ENCODE assay signal across 32 cellular contexts in genomic region chr3:171388537-171388936, GRCh38.
DNase-seq lines count a peak whose midpoint lies in the region; ATAC-seq and TF ChIP-seq lines count a peak whose summit lies in the region.
"Had no signal": no experiment of that assay in that cellular context is flagged by ENCODE, and none has a peak within 500 bp of the region (broad histone marks: within the 10 kb centered on the region; RNA-seq: fewer than 3 reads in every experiment).

No MANE protein-coding gene starts in this region.

- H3K4me1 Mint-ChIP-seq in CD8-positive, alpha-beta T cell (ENCODE audit: low read depth): peaks cover 60% of the 10 kb centered on the region
- peaks cover 48% of the 10 kb centered on the region for H3K4me1 Mint-ChIP-seq in endothelial cell (ENCODE audit: unreplicated experiment)

- H3K9me3 ChIP-seq in A673 (ENCODE audit: low read depth, low read length, poor library complexity, severe bottlenecking): no peaks in the 10 kb centered on the region
- H3K9me3 ChIP-seq in CD8-positive, alpha-beta T cell (ENCODE audit: low read length): no peaks in the 10 kb centered on the region
- H3K9me3 ChIP-seq: colonic mucosa, testis, uterus had no signal

- H3K36me3 Mint-ChIP-seq in CD8-positive, alpha-beta T cell: peaks cover 18% of the 10 kb centered on the region
- H3K36me3 Mint-ChIP-seq in endothelial cell (ENCODE audit: low read depth, unreplicated experiment): peaks cover 17% of the 10 kb centered on the region

- no peaks in the 10 kb centered on the region for H3K36me3 ChIP-seq in A673 (ENCODE audit: insufficient read depth, low read length, poor library complexity, severe bottlenecking)
- no peaks in the 10 kb centered on the region for H3K36me3 ChIP-seq in CD8-positive, alpha-beta T cell (ENCODE audit: insufficient read depth, low read length)
- H3K36me3 ChIP-seq: colonic mucosa, left ventricle myocardium inferior, spleen, uterus, WERI-Rb-1 had no signal

- peaks cover 15% of the 10 kb centered on the region for H3K9me3 Mint-ChIP-seq in CD8-positive, alpha-beta T cell
- no peaks in the 10 kb centered on the region for H3K9me3 Mint-ChIP-seq in endothelial cell (ENCODE audit: unreplicated experiment)

- peak; percentile 4 for DNase-seq in A673 (ENCODE audit: low spot score)
- DNase-seq in CD8-positive, alpha-beta T cell: no peak
- peak; percentile 21 for DNase-seq in OCI-M1 (lab: John Stamatoyannopoulos, UW)
- DNase-seq in endothelial cell (ENCODE audit: low spot score): no peak
- no peak for DNase-seq in nucleus accumbens (lab: John Stamatoyannopoulos, UW)
- DNase-seq in NCI-H146 treated with DMSO at 0.1 percent for 48 hours (lab: John Stamatoyannopoulos, UW; ENCODE audit: unreplicated experiment): no peak
- DNase-seq: activated CD4-positive, alpha-beta T cell treated with anti-CD3 and anti-CD28 coated beads for 48 hours; activated CD8-positive, alpha-beta memory T cell treated with anti-CD3 and anti-CD28 coated beads for 24 hours; activated naive CD8-positive, alpha-beta T cell treated with anti-CD3 and anti-CD28 coated beads for 36 hours; activated T-cell treated with anti-CD3 and anti-CD28 coated beads for 4 hours; aorta; colonic mucosa; COR-L47; DMS79 treated with DMSO at 0.1 percent for 48 hours; GDM1; glutamatergic neuron; left ventricle myocardium inferior; mesenchymal stem cell; NCI-H1105; NCI-H1930; NCI-H2227 treated with DMSO at 0.1 percent for 48 hours; right cardiac atrium; spleen; stimulated activated CD8-positive, alpha-beta memory T cell treated with anti-CD3 and anti-CD28 coated beads, Interleukin-4, amount 100 ng/mL, for 48 hours; SW 1271; T-helper 9 cell; testis; uterus; WERI-Rb-1 had no signal

- no peak overlapping the region for H3K4me3 Mint-ChIP-seq in CD8-positive, alpha-beta T cell
- peak overlapping the region; percentile 9 for H3K4me3 Mint-ChIP-seq in endothelial cell (ENCODE audit: unreplicated experiment)
- H3K4me3 Mint-ChIP-seq: activated naive CD8-positive, alpha-beta T cell treated with anti-CD3 and anti-CD28 coated beads for 36 hours; stimulated activated naive CD8-positive, alpha-beta T cell treated with anti-CD3 and anti-CD28 coated beads, Interleukin-15, Interleukin-2, amounts not matched to agents 100 ng/mL and 50 ng/mL, for 24 hours had no signal

- no peak for ATAC-seq in CD8-positive, alpha-beta T cell
- ATAC-seq in GM21825 (IDR thresholded peaks at IDR 0.05; ENCODE audit: unreplicated experiment): no peak
- ATAC-seq: esophagus mucosa, right cardiac atrium had no signal

- H3K27ac ChIP-seq in A673 (ENCODE audit: low read depth, low read length, poor library complexity, severe bottlenecking): no peak overlapping the region
- no peak overlapping the region for H3K27ac ChIP-seq in CD8-positive, alpha-beta T cell (ENCODE audit: low read depth, low read length)
- H3K27ac ChIP-seq: colonic mucosa, left ventricle myocardium inferior, spleen, testis, uterus, WERI-Rb-1 had no signal

- no peaks in the 10 kb centered on the region for H3K27me3 ChIP-seq in A673 (replicated peaks; ENCODE audit: insufficient read depth, low read depth, low read length, poor library complexity)
- H3K27me3 ChIP-seq in CD8-positive, alpha-beta T cell (ENCODE audit: insufficient read depth, low read length): no peaks in the 10 kb centered on the region
- H3K27me3 ChIP-seq: colonic mucosa, spleen, testis, uterus had no signal

- no peaks in the 10 kb centered on the region for H3K27me3 Mint-ChIP-seq in CD8-positive, alpha-beta T cell (ENCODE audit: low read depth)
- peaks cover 3% of the 10 kb centered on the region for H3K27me3 Mint-ChIP-seq in endothelial cell (ENCODE audit: unreplicated experiment)
- H3K27me3 Mint-ChIP-seq: activated naive CD8-positive, alpha-beta T cell treated with anti-CD3 and anti-CD28 coated beads for 36 hours; stimulated activated naive CD8-positive, alpha-beta T cell treated with anti-CD3 and anti-CD28 coated beads, Interleukin-15, Interleukin-2, amounts not matched to agents 100 ng/mL and 50 ng/mL, for 24 hours had no signal

- peak overlapping the region; percentile 4 for H3K27ac Mint-ChIP-seq in CD8-positive, alpha-beta T cell
- peak overlapping the region; percentile 85 for H3K27ac Mint-ChIP-seq in endothelial cell (ENCODE audit: unreplicated experiment)
- H3K27ac Mint-ChIP-seq: activated naive CD8-positive, alpha-beta T cell treated with anti-CD3 and anti-CD28 coated beads for 36 hours; stimulated activated naive CD8-positive, alpha-beta T cell treated with anti-CD3 and anti-CD28 coated beads, Interleukin-15, Interleukin-2, amounts not matched to agents 100 ng/mL and 50 ng/mL, for 24 hours had no signal

- TF ChIP-seq CTCF in A673 (conservative IDR thresholded peaks at IDR 0.05; ENCODE audit: low read depth, low read length) (no peak), endothelial cell (IDR thresholded peaks at IDR 0.05; ENCODE audit: unreplicated experiment) (no peak)
- TF ChIP-seq CTCF in CD8-positive, alpha-beta T cell (IDR thresholded peaks at IDR 0.05): no peak

- CTCF ChIA-PET in A673 (lab: Charles Lee): no interaction called here
- CTCF ChIA-PET in CD8-positive, alpha-beta T cell (lab: Charles Lee): interaction anchor here (0.9 to 1.4 kb wide), 2 partner anchors 199 to 215 kb away, joined by 3 read pairs; no protein-coding TSS in a partner anchor

- intact Hi-C loops in A673 (cut with micrococcal nuclease; ENCODE audit: unreplicated experiment): no loop called here
- intact Hi-C loops in CD8-positive, alpha-beta T cell (cut with DNase I, micrococcal nuclease): no loop called here

- H3K4me3 ChIP-seq in A673 (ENCODE audit: low read depth, low read length, poor library complexity, severe bottlenecking): no peak overlapping the region
- H3K4me3 ChIP-seq in CD8-positive, alpha-beta T cell (ENCODE audit: low read depth, low read length): no peak overlapping the region
- H3K4me3 ChIP-seq: colonic mucosa, left ventricle myocardium inferior, spleen, testis, uterus had no signal

- BruUV-seq in A673 (replicated peaks; lab: Mats Ljungman, UMichigan): no TSS peak

- POLR2A ChIA-PET in A673 (lab: Charles Lee; ENCODE audit: low non-redundant PET): no interaction called here
- POLR2A ChIA-PET in CD8-positive, alpha-beta T cell (lab: Charles Lee): no interaction called here

- H3K4me1 ChIP-seq in A673 (ENCODE audit: insufficient read depth, low read length, poor library complexity, severe bottlenecking): no peaks in the 10 kb centered on the region
- peaks cover 14% of the 10 kb centered on the region for H3K4me1 ChIP-seq in CD8-positive, alpha-beta T cell (ENCODE audit: insufficient read depth, low read length)
- H3K4me1 ChIP-seq: colonic mucosa, testis, uterus had no signal

Comparison
In these comparisons a context has a peak if more than half of its experiments do, and no peak if none do; other contexts are left out.
1. DNase-seq: peak in A673 (single experiment) and OCI-M1 (single experiment); none in CD8-positive, alpha-beta T cell (0 of 7), endothelial cell (single experiment), nucleus accumbens (0 of 56) and NCI-H146 treated with DMSO at 0.1 percent for 48 hours (single experiment).